2 cellular contexts compared by ENCODE assay signal in the genomic region with DNA sequence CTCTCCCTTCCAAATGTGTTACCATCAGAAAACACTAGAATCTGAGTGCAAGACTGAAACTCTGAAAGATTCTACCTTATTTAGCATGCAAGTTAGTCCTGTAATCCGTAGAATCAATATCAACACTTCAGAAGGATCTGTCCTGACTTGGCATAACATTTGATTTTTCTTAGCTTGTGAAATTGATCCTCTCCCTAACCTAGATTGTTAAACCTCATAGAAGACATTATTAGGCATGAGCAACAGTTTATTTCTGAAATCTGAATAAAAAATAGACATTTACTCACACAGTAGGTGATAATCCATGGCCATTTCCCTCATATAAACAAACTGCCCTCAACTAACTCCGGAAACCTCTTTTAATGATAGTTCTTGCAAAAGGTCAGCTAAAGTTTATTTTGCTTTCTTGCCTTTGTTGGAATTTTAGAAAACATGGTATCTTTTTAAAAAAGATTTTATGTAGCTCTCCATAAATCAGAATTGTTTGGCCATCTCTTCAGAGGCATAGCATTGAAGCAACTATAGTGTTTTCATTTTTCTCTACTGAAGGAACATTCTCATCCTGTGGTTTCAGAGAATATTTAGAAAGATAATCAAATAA.
TF ChIP-seq lines count a peak whose summit lies in the region.

No MANE protein-coding gene starts in this region.

TF ChIP-seq in SK-N-SH, 30 proteins besides CTCF, POLR2A, EP300 and RAD21 (continued from another document):
- TF ChIP-seq, protein P1, sequence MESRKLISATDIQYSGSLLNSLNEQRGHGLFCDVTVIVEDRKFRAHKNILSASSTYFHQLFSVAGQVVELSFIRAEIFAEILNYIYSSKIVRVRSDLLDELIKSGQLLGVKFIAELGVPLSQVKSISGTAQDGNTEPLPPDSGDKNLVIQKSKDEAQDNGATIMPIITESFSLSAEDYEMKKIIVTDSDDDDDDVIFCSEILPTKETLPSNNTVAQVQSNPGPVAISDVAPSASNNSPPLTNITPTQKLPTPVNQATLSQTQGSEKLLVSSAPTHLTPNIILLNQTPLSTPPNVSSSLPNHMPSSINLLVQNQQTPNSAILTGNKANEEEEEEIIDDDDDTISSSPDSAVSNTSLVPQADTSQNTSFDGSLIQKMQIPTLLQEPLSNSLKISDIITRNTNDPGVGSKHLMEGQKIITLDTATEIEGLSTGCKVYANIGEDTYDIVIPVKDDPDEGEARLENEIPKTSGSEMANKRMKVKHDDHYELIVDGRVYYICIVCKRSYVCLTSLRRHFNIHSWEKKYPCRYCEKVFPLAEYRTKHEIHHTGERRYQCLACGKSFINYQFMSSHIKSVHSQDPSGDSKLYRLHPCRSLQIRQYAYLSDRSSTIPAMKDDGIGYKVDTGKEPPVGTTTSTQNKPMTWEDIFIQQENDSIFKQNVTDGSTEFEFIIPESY (IDR thresholded peaks at IDR 0.05; ENCODE audit: borderline replicate concordance, low read depth), result no peak
- TF ChIP-seq SIN3A (IDR thresholded peaks at IDR 0.05; ENCODE audit: borderline replicate concordance, low read depth, low read length) (no peak), GATA2 (CRISPR knock-in tag; IDR thresholded peaks at IDR 0.05) (no peak)
TF ChIP-seq in SK-N-SH: peak in this region for 0.

TF ChIP-seq in SK-N-SH treated with all-trans-retinoic acid at 6 μM for 48 hours, 23 proteins besides CTCF, POLR2A, EP300 and RAD21 (continued from another document):
- TF ChIP-seq, protein P2, sequence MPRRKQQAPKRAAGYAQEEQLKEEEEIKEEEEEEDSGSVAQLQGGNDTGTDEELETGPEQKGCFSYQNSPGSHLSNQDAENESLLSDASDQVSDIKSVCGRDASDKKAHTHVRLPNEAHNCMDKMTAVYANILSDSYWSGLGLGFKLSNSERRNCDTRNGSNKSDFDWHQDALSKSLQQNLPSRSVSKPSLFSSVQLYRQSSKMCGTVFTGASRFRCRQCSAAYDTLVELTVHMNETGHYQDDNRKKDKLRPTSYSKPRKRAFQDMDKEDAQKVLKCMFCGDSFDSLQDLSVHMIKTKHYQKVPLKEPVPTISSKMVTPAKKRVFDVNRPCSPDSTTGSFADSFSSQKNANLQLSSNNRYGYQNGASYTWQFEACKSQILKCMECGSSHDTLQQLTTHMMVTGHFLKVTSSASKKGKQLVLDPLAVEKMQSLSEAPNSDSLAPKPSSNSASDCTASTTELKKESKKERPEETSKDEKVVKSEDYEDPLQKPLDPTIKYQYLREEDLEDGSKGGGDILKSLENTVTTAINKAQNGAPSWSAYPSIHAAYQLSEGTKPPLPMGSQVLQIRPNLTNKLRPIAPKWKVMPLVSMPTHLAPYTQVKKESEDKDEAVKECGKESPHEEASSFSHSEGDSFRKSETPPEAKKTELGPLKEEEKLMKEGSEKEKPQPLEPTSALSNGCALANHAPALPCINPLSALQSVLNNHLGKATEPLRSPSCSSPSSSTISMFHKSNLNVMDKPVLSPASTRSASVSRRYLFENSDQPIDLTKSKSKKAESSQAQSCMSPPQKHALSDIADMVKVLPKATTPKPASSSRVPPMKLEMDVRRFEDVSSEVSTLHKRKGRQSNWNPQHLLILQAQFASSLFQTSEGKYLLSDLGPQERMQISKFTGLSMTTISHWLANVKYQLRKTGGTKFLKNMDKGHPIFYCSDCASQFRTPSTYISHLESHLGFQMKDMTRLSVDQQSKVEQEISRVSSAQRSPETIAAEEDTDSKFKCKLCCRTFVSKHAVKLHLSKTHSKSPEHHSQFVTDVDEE (CRISPR knock-in tag; IDR thresholded peaks at IDR 0.05), result no peak
- TF ChIP-seq ZNF8 (CRISPR knock-in tag; IDR thresholded peaks at IDR 0.05), result no peak
